ENCODE assay signal across 6 cellular contexts in the genomic region with DNA sequence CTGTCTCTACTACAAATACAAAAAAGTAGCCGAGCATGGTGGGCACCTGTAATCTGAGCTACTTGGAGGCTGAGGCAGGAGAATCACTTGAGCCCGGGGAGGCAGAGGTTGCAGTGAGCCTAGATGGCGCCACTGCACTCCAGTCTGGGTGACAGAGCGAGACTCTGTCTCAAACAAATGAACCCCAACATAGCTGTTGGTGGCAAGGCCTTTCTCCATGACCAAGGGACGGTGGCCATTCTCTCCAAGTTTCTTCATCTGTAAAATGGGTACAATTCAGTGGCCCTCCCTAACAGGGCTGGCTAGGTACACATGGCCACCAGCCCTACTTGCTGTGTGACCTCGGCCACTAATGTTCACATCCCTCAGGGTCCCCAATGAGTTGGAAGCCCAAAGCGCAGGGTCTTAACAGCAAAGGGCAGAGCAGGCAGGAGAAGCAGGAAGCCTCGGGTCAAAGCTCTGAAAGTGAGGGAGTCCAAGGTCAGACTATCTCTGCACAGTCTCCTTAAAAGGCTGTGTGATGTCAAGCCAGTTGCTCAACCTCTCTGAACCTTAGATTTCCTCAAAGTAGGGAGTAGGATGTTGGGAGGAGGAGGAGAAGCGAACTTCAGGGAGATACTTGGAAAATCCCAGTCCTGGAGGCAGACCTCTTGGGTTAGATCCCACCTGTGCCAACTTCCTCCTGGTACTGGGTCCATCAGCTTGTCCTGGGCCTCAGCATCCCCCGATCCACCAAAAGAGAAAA. TPM values are rescaled to one million over a fixed set of nuclear protein-coding genes. Genes with fewer than 3 reads are reported as not detected.
A peak's percentile ranks its signal among the peaks of the same experiment; 100 is the strongest.
DNase-seq lines count a peak whose midpoint lies in the region; ATAC-seq and TF ChIP-seq lines count a peak whose summit lies in the region.

No MANE protein-coding gene starts in this region.

- H3K9me2 ChIP-seq in neural cell (ENCODE audit: insufficient read depth, low read length): no peaks in the 10 kb centered on the region

- peak overlapping the region; percentile 99 for H3K9ac ChIP-seq in neural cell (ENCODE audit: low read length)

- no peak for TF ChIP-seq CTCF in MCF 10A (IDR thresholded peaks at IDR 0.05; ENCODE audit: unreplicated experiment)
- TF ChIP-seq CTCF in neural cell (IDR thresholded peaks at IDR 0.05; ENCODE audit: poor library complexity, severe bottlenecking): peak; percentile 23

- peak overlapping the region; percentile 87 for H3K4me3 Mint-ChIP-seq in MCF 10A (ENCODE audit: unreplicated experiment)

- peaks cover 47% of the 10 kb centered on the region for H4K20me1 ChIP-seq in neural cell (ENCODE audit: insufficient read depth)

- peak overlapping the region; percentile 98 for H3K27ac Mint-ChIP-seq in MCF 10A (ENCODE audit: low read depth, unreplicated experiment)

- H3K36me3 ChIP-seq in neural cell (ENCODE audit: insufficient read depth, low read length): peaks cover 15% of the 10 kb centered on the region

- no peak overlapping the region for H3K27ac ChIP-seq in neural cell (ENCODE audit: low read length)

- no peak overlapping the region for H2AFZ ChIP-seq in neural cell (ENCODE audit: low read depth, low read length)

- peaks cover 71% of the 10 kb centered on the region for H3K36me3 Mint-ChIP-seq in MCF 10A (ENCODE audit: insufficient read depth, unreplicated experiment)

- DNase-seq in NCI-H226 (peak; percentile 30), MCF 10A (ENCODE audit: unreplicated experiment) (no peak), NCI-H2081 (lab: John Stamatoyannopoulos, UW) (no peak), GM19240 (ENCODE audit: insufficient read length, low spot score) (no peak)

- H3K9me3 ChIP-seq in neural cell (ENCODE audit: low read length): no peaks in the 10 kb centered on the region

- no peak for ATAC-seq in GM19455 (IDR thresholded peaks at IDR 0.05; ENCODE audit: unreplicated experiment)

- CTCF ChIA-PET in MCF 10A (lab: Yijun Ruan, JAX): interaction anchor here (0.5 to 8.0 kb wide), 38 partner anchors 9 to 532 kb away, joined by 3 to 257 read pairs (median 4); a partner anchor contains a TSS

- H3K4me3 ChIP-seq in neural cell (ENCODE audit: low read length): peak overlapping the region; percentile 100

- intact Hi-C loops in MCF 10A (cut with micrococcal nuclease): loop anchor here (1.0 kb wide), 3 partner anchors 45 to 132 kb away; a partner anchor contains a TSS

- no peaks in the 10 kb centered on the region for H3K27me3 ChIP-seq in neural cell (ENCODE audit: insufficient read depth, low read depth, low read length)

- no peaks in the 10 kb centered on the region for H3K27me3 Mint-ChIP-seq in MCF 10A (ENCODE audit: insufficient read depth, unreplicated experiment)

- POLR2A ChIA-PET in MCF 10A (lab: Yijun Ruan, JAX): interaction anchor here (0.6 to 9.0 kb wide), 20 partner anchors 10 to 341 kb away, joined by 3 to 178 read pairs (median 16); a partner anchor contains a TSS

- no TSS peak for BruUV-seq in MCF 10A (replicated peaks; lab: Mats Ljungman, UMichigan)

- H3F3A ChIP-seq in neural cell (ENCODE audit: insufficient read depth, low read length, poor library complexity, severe bottlenecking): peaks cover 5% of the 10 kb centered on the region

- TF ChIP-seq EP300 in neural cell (conservative IDR thresholded peaks at IDR 0.05; ENCODE audit: poor library complexity, severe bottlenecking): no peak

- peaks cover 63% of the 10 kb centered on the region for H3K79me2 ChIP-seq in neural cell (replicated peaks; ENCODE audit: insufficient read depth, low read length)

- peaks cover 29% of the 10 kb centered on the region for H3K4me1 Mint-ChIP-seq in MCF 10A (ENCODE audit: insufficient read depth, unreplicated experiment)

- H3K9me3 Mint-ChIP-seq in MCF 10A (ENCODE audit: unreplicated experiment): no peaks in the 10 kb centered on the region

- H3K4me2 ChIP-seq in neural cell (ENCODE audit: low read length): peak overlapping the region; percentile 63

- no peak for TF ChIP-seq RAD21 in neural cell (conservative IDR thresholded peaks at IDR 0.05)

TF ChIP-seq in neural cell, 6 proteins besides CTCF, POLR2A, EP300 and RAD21:
- TF ChIP-seq, protein P1, sequence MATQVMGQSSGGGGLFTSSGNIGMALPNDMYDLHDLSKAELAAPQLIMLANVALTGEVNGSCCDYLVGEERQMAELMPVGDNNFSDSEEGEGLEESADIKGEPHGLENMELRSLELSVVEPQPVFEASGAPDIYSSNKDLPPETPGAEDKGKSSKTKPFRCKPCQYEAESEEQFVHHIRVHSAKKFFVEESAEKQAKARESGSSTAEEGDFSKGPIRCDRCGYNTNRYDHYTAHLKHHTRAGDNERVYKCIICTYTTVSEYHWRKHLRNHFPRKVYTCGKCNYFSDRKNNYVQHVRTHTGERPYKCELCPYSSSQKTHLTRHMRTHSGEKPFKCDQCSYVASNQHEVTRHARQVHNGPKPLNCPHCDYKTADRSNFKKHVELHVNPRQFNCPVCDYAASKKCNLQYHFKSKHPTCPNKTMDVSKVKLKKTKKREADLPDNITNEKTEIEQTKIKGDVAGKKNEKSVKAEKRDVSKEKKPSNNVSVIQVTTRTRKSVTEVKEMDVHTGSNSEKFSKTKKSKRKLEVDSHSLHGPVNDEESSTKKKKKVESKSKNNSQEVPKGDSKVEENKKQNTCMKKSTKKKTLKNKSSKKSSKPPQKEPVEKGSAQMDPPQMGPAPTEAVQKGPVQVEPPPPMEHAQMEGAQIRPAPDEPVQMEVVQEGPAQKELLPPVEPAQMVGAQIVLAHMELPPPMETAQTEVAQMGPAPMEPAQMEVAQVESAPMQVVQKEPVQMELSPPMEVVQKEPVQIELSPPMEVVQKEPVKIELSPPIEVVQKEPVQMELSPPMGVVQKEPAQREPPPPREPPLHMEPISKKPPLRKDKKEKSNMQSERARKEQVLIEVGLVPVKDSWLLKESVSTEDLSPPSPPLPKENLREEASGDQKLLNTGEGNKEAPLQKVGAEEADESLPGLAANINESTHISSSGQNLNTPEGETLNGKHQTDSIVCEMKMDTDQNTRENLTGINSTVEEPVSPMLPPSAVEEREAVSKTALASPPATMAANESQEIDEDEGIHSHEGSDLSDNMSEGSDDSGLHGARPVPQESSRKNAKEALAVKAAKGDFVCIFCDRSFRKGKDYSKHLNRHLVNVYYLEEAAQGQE (IDR thresholded peaks at IDR 0.05; ENCODE audit: borderline replicate concordance): no peak
- no peak for TF ChIP-seq TAF1 (IDR thresholded peaks at IDR 0.05; ENCODE audit: low read depth)
- no peak for TF ChIP-seq EZH2 (IDR thresholded peaks at IDR 0.05; ENCODE audit: borderline replicate concordance, insufficient read depth, low read length, poor library complexity, severe bottlenecking)
- no peak for TF ChIP-seq MXI1 (conservative IDR thresholded peaks at IDR 0.05; ENCODE audit: poor library complexity, severe bottlenecking)
- TF ChIP-seq POLR2AphosphoS5 (IDR thresholded peaks at IDR 0.05): no peak

RNA-seq across cellular contexts. Expression of a gene that starts 2.7 kb away (rescaled TPM):
- total RNA-seq in MCF 10A (2022): 120 and 123 TPM in 2 replicates
- 94.9 and 134 TPM in 2 replicates for polyA plus RNA-seq in neural cell
- polyA minus RNA-seq in neural cell: 150 and 167 TPM in 2 replicates

RNA-seq across cellular contexts. Expression of a gene that starts 4.4 kb away (rescaled TPM):
- total RNA-seq in MCF 10A (2022): 0.26 and 0.42 TPM in 2 replicates
- 2.5 and 3.7 TPM in 2 replicates for polyA plus RNA-seq in neural cell
- 2.7 and 4.3 TPM in 2 replicates for polyA minus RNA-seq in neural cell

RNA-seq across cellular contexts. Expression of a gene that starts 44.2 kb away (rescaled TPM):
- 172 and 193 TPM in 2 replicates for total RNA-seq in MCF 10A (2022)
- polyA plus RNA-seq in neural cell: 382 and 410 TPM in 2 replicates
- 127 and 138 TPM in 2 replicates for polyA minus RNA-seq in neural cell

RNA-seq across cellular contexts. Expression of a gene that starts 52.5 kb away (rescaled TPM):
- total RNA-seq in MCF 10A (2022): 0.42 and 0.54 TPM in 2 replicates
- 1.6 and 2.6 TPM in 2 replicates for polyA plus RNA-seq in neural cell
- polyA minus RNA-seq in neural cell: 0.24 and 0.93 TPM in 2 replicates
